Comparison of ENCODE assay signal across 9 cellular contexts in the genomic region with DNA sequence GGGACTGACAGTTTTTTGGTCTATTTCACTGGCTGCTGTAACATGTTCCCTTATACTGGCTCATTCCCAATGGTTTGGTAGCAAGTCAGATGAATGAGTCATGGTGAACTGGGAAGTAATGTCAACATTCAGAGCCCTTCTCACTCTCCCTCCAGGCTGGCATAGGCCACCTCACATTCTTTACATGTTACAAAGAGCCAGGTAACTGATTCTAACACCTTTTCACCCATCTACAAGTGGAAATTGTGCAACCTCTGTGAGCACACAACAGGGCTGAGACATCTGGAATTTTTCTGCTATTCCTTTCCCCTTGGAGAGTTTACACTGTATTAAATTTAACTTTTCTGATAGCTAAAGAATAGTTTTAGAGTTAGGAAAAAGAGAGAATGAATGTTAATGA.
DNase-seq lines count a peak whose midpoint lies in the region; ATAC-seq and TF ChIP-seq lines count a peak whose summit lies in the region.
"Had no signal": no experiment of that assay in that cellular context is flagged by ENCODE, and none has a peak within 500 bp of the region (broad histone marks: within the 10 kb centered on the region; RNA-seq: fewer than 3 reads in every experiment).

No MANE protein-coding gene starts in this region.

- DNase-seq in glomerular endothelial cell (ENCODE audit: extremely low read depth, low read depth, low spot score) (peak; percentile 23), DMS79 treated with DMSO at 0.1 percent for 48 hours (lab: John Stamatoyannopoulos, UW) (no peak)
- no peak for DNase-seq in stimulated activated CD4-positive, alpha-beta T cell treated with anti-CD3 and anti-CD28 coated beads, Interleukin-4, amount 100 ng/mL, for 24 hours
- DNase-seq: activated naive CD8-positive, alpha-beta T cell treated with anti-CD3 and anti-CD28 coated beads, Interleukin-2, amount 10 ng/mL, durations not matched to agents 7 days and 5 days had no signal

- POLR2A ChIA-PET in HEK293 (lab: Yijun Ruan, JAX): no interaction called here

- peak overlapping the region; percentile 10 for H3K4me2 ChIP-seq in skeletal muscle satellite cell (ENCODE audit: low read length)

- TF ChIP-seq CTCF in HEK293 (tag by site-specific recombination; IDR thresholded peaks at IDR 0.05): no peak

- H3K4me3 ChIP-seq in HEK293 (ENCODE audit: low read depth, low read length) (no peak overlapping the region), skeletal muscle satellite cell (ENCODE audit: low read length) (no peak overlapping the region)

- no peak overlapping the region for H3K9ac ChIP-seq in skeletal muscle satellite cell (ENCODE audit: low read depth, low read length)

- no peaks in the 10 kb centered on the region for H3K36me3 ChIP-seq in HEK293 (ENCODE audit: control insufficient read depth in 2 of 2, insufficient read depth in 1 of 2, low read length in 2 of 2)
- H3K36me3 ChIP-seq in skeletal muscle satellite cell (ENCODE audit: insufficient read depth, low read length): no peaks in the 10 kb centered on the region

- no peaks in the 10 kb centered on the region for H3K9me3 ChIP-seq in HEK293 (ENCODE audit: control insufficient read depth, insufficient read depth, low read depth, low read length)
- H3K9me3 ChIP-seq in skeletal muscle satellite cell (replicated peaks; ENCODE audit: low read length): no peaks in the 10 kb centered on the region

- no peak overlapping the region for H3K27ac ChIP-seq in HEK293 (ENCODE audit: extremely low read depth, low read depth, low read length)

- peak; percentile 98 for ATAC-seq in SK-N-SH treated with all-trans-retinoic acid at 6 μM for 48 hours
- ATAC-seq in GM18519 (IDR thresholded peaks at IDR 0.05; ENCODE audit: low FRiP score, unreplicated experiment): no peak
- ATAC-seq in HG03520 (IDR thresholded peaks at IDR 0.05; ENCODE audit: unreplicated experiment): no peak

- CTCF ChIA-PET in HEK293 (lab: Yijun Ruan, JAX): interaction anchor here (0.6 to 1.2 kb wide), 3 partner anchors 18 to 262 kb away, joined by 3 to 6 read pairs (median 3); no protein-coding TSS in a partner anchor

- H3K27me3 ChIP-seq in skeletal muscle satellite cell (ENCODE audit: control insufficient read depth, insufficient read depth, low read length): no peaks in the 10 kb centered on the region

- H3K4me1 ChIP-seq in HEK293 (ENCODE audit: control insufficient read depth, insufficient read depth, low read length) (no peaks in the 10 kb centered on the region), skeletal muscle satellite cell (ENCODE audit: control insufficient read depth, insufficient read depth, low read length) (peaks cover 10% of the 10 kb centered on the region)

TF ChIP-seq in HEK293, 187 proteins besides CTCF, POLR2A, EP300 and RAD21:
- TF ChIP-seq GLIS1 (tag by site-specific recombination; IDR thresholded peaks at IDR 0.05): 0 out of 2 replicates have a peak, but pooled peaks have one; percentile 7
- no peak for TF ChIP-seq ZNF571 (tag by site-specific recombination; IDR thresholded peaks at IDR 0.05)
- TF ChIP-seq, protein P1, sequence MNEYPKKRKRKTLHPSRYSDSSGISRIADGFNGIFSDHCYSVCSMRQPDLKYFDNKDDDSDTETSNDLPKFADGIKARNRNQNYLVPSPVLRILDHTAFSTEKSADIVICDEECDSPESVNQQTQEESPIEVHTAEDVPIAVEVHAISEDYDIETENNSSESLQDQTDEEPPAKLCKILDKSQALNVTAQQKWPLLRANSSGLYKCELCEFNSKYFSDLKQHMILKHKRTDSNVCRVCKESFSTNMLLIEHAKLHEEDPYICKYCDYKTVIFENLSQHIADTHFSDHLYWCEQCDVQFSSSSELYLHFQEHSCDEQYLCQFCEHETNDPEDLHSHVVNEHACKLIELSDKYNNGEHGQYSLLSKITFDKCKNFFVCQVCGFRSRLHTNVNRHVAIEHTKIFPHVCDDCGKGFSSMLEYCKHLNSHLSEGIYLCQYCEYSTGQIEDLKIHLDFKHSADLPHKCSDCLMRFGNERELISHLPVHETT (tag by site-specific recombination; IDR thresholded peaks at IDR 0.05): no peak
- peak; percentile 89 for TF ChIP-seq PRDM1 (tag by site-specific recombination; IDR thresholded peaks at IDR 0.05)

TF ChIP-seq in SK-N-SH treated with all-trans-retinoic acid at 6 μM for 48 hours, 23 proteins besides CTCF, POLR2A, EP300 and RAD21:
- TF ChIP-seq ZNF8 (CRISPR knock-in tag; IDR thresholded peaks at IDR 0.05) (no peak), ZFP3 (CRISPR knock-in tag; IDR thresholded peaks at IDR 0.05) (no peak), GLIS3 (CRISPR knock-in tag; IDR thresholded peaks at IDR 0.05) (no peak), ISL1 (CRISPR knock-in tag; IDR thresholded peaks at IDR 0.05) (no peak), ZFP30 (CRISPR knock-in tag; IDR thresholded peaks at IDR 0.05) (no peak)
